18 cellular contexts compared by ENCODE assay signal in genomic region chr9:132193227-132194110, GRCh38. TPM values are rescaled to one million over a fixed set of nuclear protein-coding genes. Genes with fewer than 3 reads are reported as not detected.
DNase-seq lines count a peak whose midpoint lies in the region; ATAC-seq, FAIRE-seq and TF ChIP-seq lines count a peak whose summit lies in the region.
"Had no signal": no experiment of that assay in that cellular context is flagged by ENCODE, and none has a peak within 500 bp of the region (broad histone marks: within the 10 kb centered on the region; RNA-seq: fewer than 3 reads in every experiment).

No MANE protein-coding gene starts in this region.

- intact Hi-C loops in K562 (cut with micrococcal nuclease) = no loop called here

- H3K4me2 ChIP-seq in A549 (no peak overlapping the region), K562 (ENCODE audit: insufficient read depth, low read length) (no peak overlapping the region)

- H3K27ac ChIP-seq in A549 = no peak overlapping the region
- no peak overlapping the region for H3K27ac ChIP-seq in K562 (ENCODE audit: extremely low read depth, low read depth, low read length)
- H3K27ac ChIP-seq in layer of hippocampus (ENCODE audit: low read depth, low read length) = peak overlapping the region; percentile 96

- H3K4me1 ChIP-seq in A549 (no peaks in the 10 kb centered on the region), K562 (replicated peaks in 1 of 2; ENCODE audit: control insufficient read depth in 2 of 2, insufficient read depth in 2 of 2, low read length in 2 of 2) (peaks cover 0 to 9% of the 10 kb centered on the region in 2 experiments; a peak in 1 of 5 replicates)

- ATAC-seq in A549 (no peak), K562 (no peak)
- ATAC-seq: SK-N-SH treated with all-trans-retinoic acid at 6 μM for 48 hours had no signal

- no peak for FAIRE-seq in A549 (lab: Jason Lieb, UNC)
- FAIRE-seq in K562 (lab: Jason Lieb, UNC) = no peak
- FAIRE-seq: H54 had no signal

- CTCF ChIA-PET in A549 (lab: Yijun Ruan, JAX) = interaction anchor here (0.7 to 3.4 kb wide), 5 partner anchors 9 to 76 kb away, joined by 3 to 14 read pairs (median 4); no protein-coding TSS in a partner anchor
- CTCF ChIA-PET in K562 (lab: Yijun Ruan, JAX; ENCODE audit: low intra/inter-chr PET ratio) = no interaction called here

- DNase-seq in A549 (ENCODE audit: low read depth in 1 of 2, low spot score in 1 of 2) (no peak), G401 (ENCODE audit: low spot score) (peak; percentile 57), K562 (ENCODE audit: extremely low read depth in 1 of 4, low spot score in 3 of 4) (no peak), 8988T (no peak), NCI-H524 treated with DMSO at 0.1 percent for 48 hours (lab: John Stamatoyannopoulos, UW) (no peak), iPS-NIHi11 (ENCODE audit: low spot score) (no peak), UCSD-AML1 (lab: John Stamatoyannopoulos, UW; ENCODE audit: unreplicated experiment) (no peak)
- DNase-seq: AML-193; CD4-positive, alpha-beta memory T cell; EL; NCI-H1436; NCI-H2029 treated with DMSO at 0.1 percent for 48 hours; NCI-H2227 treated with DMSO at 0.1 percent for 48 hours; Right ventricle myocardium superior had no signal

- H2AFZ ChIP-seq in K562 (ENCODE audit: low read depth, low read length) = no peak overlapping the region

- no peak for TF ChIP-seq RAD21 in A549 (conservative IDR thresholded peaks at IDR 0.05 in 1 of 2, IDR thresholded peaks at IDR 0.05 in 1 of 2)
- no peak for TF ChIP-seq RAD21 in K562 (CRISPR knock-in tag; conservative IDR thresholded peaks at IDR 0.05 in 1 of 2, IDR thresholded peaks at IDR 0.05 in 1 of 2)

- H3K4me3 ChIP-seq in A549 = no peak overlapping the region
- no peak overlapping the region for H3K4me3 ChIP-seq in K562

- no peak for TF ChIP-seq POLR2A in A549 (IDR thresholded peaks at IDR 0.05; ENCODE audit: low read length)
- TF ChIP-seq POLR2A in K562 (conservative IDR thresholded peaks at IDR 0.05) = no peak

- H3K27me3 ChIP-seq in K562 (ENCODE audit: control insufficient read depth in 2 of 2, insufficient read depth in 2 of 2, low read length in 2 of 2) (peaks cover 44 to 74% of the 10 kb centered on the region in 2 experiments), layer of hippocampus (ENCODE audit: control insufficient read depth, insufficient read depth, low read length) (no peaks in the 10 kb centered on the region)

- in situ Hi-C loops in G401 (cut with HindIII; ENCODE audit: low sequenced_read_pairs) = no loop called here
- in situ Hi-C loops in K562 (cut with MboI) = no loop called here

- TF ChIP-seq EP300 in A549 (IDR thresholded peaks at IDR 0.05) (no peak), K562 (IDR thresholded peaks at IDR 0.05; ENCODE audit: low read length) (no peak)

- H3K36me3 ChIP-seq in K562 (ENCODE audit: control insufficient read depth, insufficient read depth, low read length) = no peaks in the 10 kb centered on the region

- WGBS in A549 (ENCODE audit: missing lambda C conversion rate) = 75% methylated on average over 12 of the region's 12 CpGs
- WGBS in K562 (ENCODE audit: insufficient coverage, low coverage, missing lambda C conversion rate) = 13% methylated on average over 11 of the region's 12 CpGs

- no peak overlapping the region for H3K9ac ChIP-seq in K562 (ENCODE audit: insufficient read depth in 1 of 2, low read depth in 2 of 2, low read length in 2 of 2)

- H3K79me2 ChIP-seq in K562 (ENCODE audit: control insufficient read depth, insufficient read depth, low read length) = no peaks in the 10 kb centered on the region

- no peaks in the 10 kb centered on the region for H3K9me3 ChIP-seq in A549
- H3K9me3 ChIP-seq in K562 (replicated peaks; ENCODE audit: control insufficient read depth, insufficient read depth, low read depth, low read length) = no peaks in the 10 kb centered on the region

- BruUV-seq in K562 (replicated peaks; lab: Mats Ljungman, UMichigan) = no TSS peak

- no peaks in the 10 kb centered on the region for H3K9me1 ChIP-seq in K562 (ENCODE audit: control insufficient read depth, insufficient read depth, low read length)

- no peaks in the 10 kb centered on the region; the same call in 1 of the 2 replicates for H4K20me1 ChIP-seq in K562 (replicated peaks; ENCODE audit: control insufficient read depth, insufficient read depth, low read length)

- POLR2A ChIA-PET in A549 (lab: Yijun Ruan, JAX) (no interaction called here), K562 (lab: Yijun Ruan, JAX) (no interaction called here)

- no peak for TF ChIP-seq CTCF in A549 (IDR thresholded peaks at IDR 0.05)
- TF ChIP-seq CTCF in K562 (IDR thresholded peaks at IDR 0.05 in 2 of 3, conservative IDR thresholded peaks at IDR 0.05 in 1 of 3; ENCODE audit: insufficient read depth in 2 of 3, low read depth in 1 of 3, low read length in 3 of 3) = no peak

TF ChIP-seq in A549, 52 proteins besides CTCF, POLR2A, EP300 and RAD21:
- TF ChIP-seq CBX8 (IDR thresholded peaks at IDR 0.05) (no peak), ZFP36 (IDR thresholded peaks at IDR 0.05; ENCODE audit: borderline replicate concordance, partially characterized antibody) (peak; percentile 74), HDAC2 (IDR thresholded peaks at IDR 0.05) (no peak)

TF ChIP-seq in K562, 482 proteins besides CTCF, POLR2A, EP300 and RAD21 (continues in another document):
- TF ChIP-seq RNF219 (CRISPR knock-in tag; IDR thresholded peaks at IDR 0.05) (no peak), ADNP (tag; IDR thresholded peaks at IDR 0.05) (no peak), NFIC (IDR thresholded peaks at IDR 0.05) (peak; percentile 54), ZNF12 (CRISPR knock-in tag; IDR thresholded peaks at IDR 0.05) (no peak), SRSF9 (IDR thresholded peaks at IDR 0.05; ENCODE audit: borderline replicate concordance, low read depth, low read length) (no peak), BCOR (IDR thresholded peaks at IDR 0.05) (peak; percentile 83), KDM1A (IDR thresholded peaks at IDR 0.05) (peak; percentile 21 to 44; a peak in 1 of 4 replicates), SMC3 (conservative IDR thresholded peaks at IDR 0.05; ENCODE audit: insufficient read depth, low read depth, low read length) (no peak), DACH1 (IDR thresholded peaks at IDR 0.05; ENCODE audit: partially characterized antibody) (peak; percentile 34), HOXB6 (CRISPR knock-in tag; IDR thresholded peaks at IDR 0.05; ENCODE audit: borderline replicate concordance) (no peak)
- TF ChIP-seq, protein P1, sequence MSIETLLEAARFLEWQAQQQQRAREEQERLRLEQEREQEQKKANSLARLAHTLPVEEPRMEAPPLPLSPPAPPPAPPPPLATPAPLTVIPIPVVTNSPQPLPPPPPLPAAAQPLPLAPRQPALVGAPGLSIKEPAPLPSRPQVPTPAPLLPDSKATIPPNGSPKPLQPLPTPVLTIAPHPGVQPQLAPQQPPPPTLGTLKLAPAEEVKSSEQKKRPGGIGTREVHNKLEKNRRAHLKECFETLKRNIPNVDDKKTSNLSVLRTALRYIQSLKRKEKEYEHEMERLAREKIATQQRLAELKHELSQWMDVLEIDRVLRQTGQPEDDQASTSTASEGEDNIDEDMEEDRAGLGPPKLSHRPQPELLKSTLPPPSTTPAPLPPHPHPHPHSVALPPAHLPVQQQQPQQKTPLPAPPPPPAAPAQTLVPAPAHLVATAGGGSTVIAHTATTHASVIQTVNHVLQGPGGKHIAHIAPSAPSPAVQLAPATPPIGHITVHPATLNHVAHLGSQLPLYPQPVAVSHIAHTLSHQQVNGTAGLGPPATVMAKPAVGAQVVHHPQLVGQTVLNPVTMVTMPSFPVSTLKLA (conservative IDR thresholded peaks at IDR 0.05) = no peak

RNA-seq across cellular contexts. Expression of gene NTNG2, which starts 31.6 kb away (rescaled TPM):
- polyA plus RNA-seq in A549 (2011; rRNA removed) (1.0 and 1.4 TPM in 2 replicates), A549 (2017; fragmentation: RNase III; extraction: RNeasy Plus Mini Kit Qiagen cat#74134 plus additional on column Dnase treatment) (0.46 to 1.1 TPM (median 0.52 TPM) in 3 replicates), K562 (2011; rRNA removed) (0.11 TPM in 1 of 2 replicates, not detected in the other), K562 (2014; fragmentation: Illumina TruSeq; extraction: Trizol) (not detected in 2 replicates), K562 (2014; fragmentation: Nextera tagmentation; extraction: Ambion mirVana) (not detected), K562 (2014; rRNA removed) (0.01 TPM in 1 of 2 replicates, not detected in the other)
- polyA plus RNA-seq in A549 (2012; cell fraction: cytosol; rRNA removed) = 0.50 and 1.6 TPM in 2 replicates
- 1.8 and 4.2 TPM in 2 replicates for polyA plus RNA-seq in A549 (2012; cell fraction: nucleus; rRNA removed)
- polyA minus RNA-seq in A549 (2011; rRNA and poly(A)+ RNA removed) = 0.87 and 1.4 TPM in 2 replicates
- 0.14 and 0.37 TPM in 2 replicates for total RNA-seq in G401 (2014; rRNA removed; shearing (Covaris generic))
- 0.65 TPM in 1 of 2 replicates, not detected in the other for total RNA-seq in K562 (2011; cell fraction: chromatin; rRNA removed; ENCODE audit: low replicate concordance)
- 0.13 and 0.67 TPM in 2 replicates for total RNA-seq in K562 (2011; cell fraction: nucleolus; rRNA removed)
- 0.07 and 2.3 TPM in 2 replicates for total RNA-seq in K562 (2011; cell fraction: nucleoplasm; rRNA removed)
- total RNA-seq in K562 (2014; rRNA removed) (not detected in 2 replicates), K562 (2014; rRNA removed; fragmentation: Illumina TruSeq; extraction: Trizol) (not detected in 2 replicates), K562 (2015; rRNA removed; fragmentation: Illumina TruSeq; extraction: Trizol) (not detected in 2 replicates), K562 (2021) (0.09 and 0.42 TPM in 2 replicates)
- 0.19 and 2.2 TPM in 2 replicates for polyA plus RNA-seq in K562 (2011; cell fraction: cytosol; rRNA removed)
- 0.03 and 0.30 TPM in 2 replicates for polyA plus RNA-seq in K562 (2011; cell fraction: nucleus; rRNA removed)
- 0.11 and 0.25 TPM in 2 replicates for polyA plus RNA-seq in K562 (2012)
- not detected in 2 replicates for polyA minus RNA-seq in K562 (2011; rRNA and poly(A)+ RNA removed)
- polyA minus RNA-seq in K562 (2011; cell fraction: cytosol; rRNA and poly(A)+ RNA removed) = not detected in 2 replicates
- 0.40 TPM in 1 of 2 replicates, not detected in the other for polyA minus RNA-seq in K562 (2011; cell fraction: nucleus; rRNA and poly(A)+ RNA removed)
- total RNA-seq: HT-29 had no signal

Comparison
In these comparisons a context has a peak if more than half of its experiments do, and no peak if none do; other contexts are left out.
1. Of the 35 proteins assayed by ChIP-seq in both K562 and A549: peak only in K562: KDM1A; only in A549: none; in both: ZFP36; in neither: 33.